ENCODE assay signal across 15 cellular contexts in the genomic region with DNA sequence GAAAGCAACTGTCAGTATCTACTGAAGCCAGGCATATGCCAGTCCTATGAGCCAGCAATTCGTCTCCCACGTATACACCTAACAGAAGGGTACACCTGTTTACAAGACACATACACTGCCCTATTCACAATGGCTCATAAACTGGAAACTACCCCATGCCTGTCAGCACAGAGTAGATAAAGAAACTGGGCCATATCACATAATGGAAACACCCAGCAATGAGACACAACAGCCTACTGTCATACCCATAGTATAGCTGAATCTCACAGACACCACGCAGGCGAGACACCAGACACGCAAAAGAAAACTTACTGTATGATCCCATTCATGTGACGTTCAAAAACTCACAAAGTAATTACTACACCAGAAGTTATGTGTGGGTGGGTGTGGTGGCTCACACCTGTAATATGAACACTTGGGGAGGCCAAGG. TPM values are rescaled to one million over a fixed set of nuclear protein-coding genes. Genes with fewer than 3 reads are reported as not detected.
DNase-seq lines count a peak whose midpoint lies in the region; ATAC-seq and TF ChIP-seq lines count a peak whose summit lies in the region.
"Had no signal": no experiment of that assay in that cellular context is flagged by ENCODE, and none has a peak within 500 bp of the region (broad histone marks: within the 10 kb centered on the region; RNA-seq: fewer than 3 reads in every experiment).

No MANE protein-coding gene starts in this region.

- peaks cover 6% of the 10 kb centered on the region for H3K36me3 ChIP-seq in CD8-positive, alpha-beta memory T cell (ENCODE audit: insufficient read depth, low read length)
- H3K36me3 ChIP-seq in rectal smooth muscle tissue (ENCODE audit: control insufficient read depth, insufficient read depth, low read length), result no peaks in the 10 kb centered on the region
- peaks cover 8% of the 10 kb centered on the region for H3K36me3 ChIP-seq in brain microvascular endothelial cell (replicated peaks)
- H3K36me3 ChIP-seq in body of pancreas (replicated peaks in 1 of 2; ENCODE audit: insufficient read depth in 1 of 2, low read depth in 2 of 2), result no peaks in the 10 kb centered on the region
- H3K36me3 ChIP-seq: BE2C had no signal

- POLR2A ChIA-PET in CD8-positive, alpha-beta memory T cell (lab: Charles Lee), result no interaction called here
- POLR2A ChIA-PET in activated naive CD8-positive, alpha-beta T cell treated with anti-CD3 and anti-CD28 coated beads, Interleukin-2, amount 10 ng/mL, durations not matched to agents 7 days and 5 days (lab: Charles Lee), result interaction anchor here (0.6 to 1.5 kb wide), 3 partner anchors 12 to 90 kb away, joined by 3 to 4 read pairs (median 4); a partner anchor contains a TSS

- DNase-seq in CD8-positive, alpha-beta memory T cell, result no peak
- DNase-seq in activated CD4-positive, alpha-beta T cell treated with anti-CD3 and anti-CD28 coated beads for 4 hours, result peak; percentile 45 to 58
- no peak for DNase-seq in activated naive CD8-positive, alpha-beta T cell treated with anti-CD3 and anti-CD28 coated beads, Interleukin-2, amount 10 ng/mL, durations not matched to agents 7 days and 5 days
- DNase-seq in brain microvascular endothelial cell (no peak), body of pancreas (no peak), NCI-H2171 treated with DMSO at 0.1 percent for 48 hours (lab: John Stamatoyannopoulos, UW) (no peak)
- DNase-seq: amygdala; BE2C; effector CD4-positive, alpha-beta T cell; GOT3; NCI-H1930; SJCRH30 had no signal

- no peak overlapping the region for H3K27ac ChIP-seq in CD8-positive, alpha-beta memory T cell (ENCODE audit: low read depth, low read length)
- H3K27ac ChIP-seq in rectal smooth muscle tissue (ENCODE audit: low read depth, low read length), result no peak overlapping the region
- H3K27ac ChIP-seq in brain microvascular endothelial cell, result no peak overlapping the region
- peak overlapping the region in 1 of 4 donors; percentile 27 for H3K27ac ChIP-seq in body of pancreas
- H3K27ac ChIP-seq: HL-60, SJCRH30 had no signal

- in situ Hi-C loops in brain microvascular endothelial cell (cut with HindIII; ENCODE audit: low pct_ligation_motif_present, low sequenced_read_pairs), result loop anchor here (10.0 kb wide), 1 partner anchor 50 kb away; a partner anchor contains a TSS

- no peaks in the 10 kb centered on the region for H3K9me3 ChIP-seq in CD8-positive, alpha-beta memory T cell (ENCODE audit: low read length)
- no peaks in the 10 kb centered on the region for H3K9me3 ChIP-seq in body of pancreas
- H3K9me3 ChIP-seq: BE2C, SJCRH30 had no signal

- peaks cover 76 to 88% (median 88%) of the 10 kb centered on the region in 3 donors for H3K4me1 Mint-ChIP-seq in CD8-positive, alpha-beta memory T cell
- peaks cover 68% of the 10 kb centered on the region for H3K4me1 Mint-ChIP-seq in activated naive CD8-positive, alpha-beta T cell treated with anti-CD3 and anti-CD28 coated beads, Interleukin-2, amount 10 ng/mL, durations not matched to agents 7 days and 5 days

- WGBS in body of pancreas, 2 donors, result 73 to 82% methylated on average over 6 of the region's 6 CpGs

- peaks cover 0 to 2% of the 10 kb centered on the region in 2 donors for H3K27me3 Mint-ChIP-seq in CD8-positive, alpha-beta memory T cell
- H3K27me3 Mint-ChIP-seq in activated naive CD8-positive, alpha-beta T cell treated with anti-CD3 and anti-CD28 coated beads, Interleukin-2, amount 10 ng/mL, durations not matched to agents 7 days and 5 days, result no peaks in the 10 kb centered on the region

- no peaks in the 10 kb centered on the region for H3K9me3 Mint-ChIP-seq in CD8-positive, alpha-beta memory T cell
- H3K9me3 Mint-ChIP-seq in activated naive CD8-positive, alpha-beta T cell treated with anti-CD3 and anti-CD28 coated beads, Interleukin-2, amount 10 ng/mL, durations not matched to agents 7 days and 5 days, result no peaks in the 10 kb centered on the region

- H3K4me3 Mint-ChIP-seq in CD8-positive, alpha-beta memory T cell, result peak overlapping the region; percentile 22 to 76 (median 51)
- no peak overlapping the region for H3K4me3 Mint-ChIP-seq in activated naive CD8-positive, alpha-beta T cell treated with anti-CD3 and anti-CD28 coated beads, Interleukin-2, amount 10 ng/mL, durations not matched to agents 7 days and 5 days

- peak overlapping the region; percentile 27 for H3K9ac ChIP-seq in rectal smooth muscle tissue (ENCODE audit: low read length)

- TF ChIP-seq CTCF in brain microvascular endothelial cell (IDR thresholded peaks at IDR 0.05; ENCODE audit: low read depth, low read length, missing control alignments), result no peak
- no peak for TF ChIP-seq CTCF in body of pancreas (IDR thresholded peaks at IDR 0.05)

- H3K36me3 Mint-ChIP-seq in CD8-positive, alpha-beta memory T cell, result peaks cover 0 to 18% (median 4%) of the 10 kb centered on the region in 3 donors
- H3K36me3 Mint-ChIP-seq in activated naive CD8-positive, alpha-beta T cell treated with anti-CD3 and anti-CD28 coated beads, Interleukin-2, amount 10 ng/mL, durations not matched to agents 7 days and 5 days, result peaks cover 15% of the 10 kb centered on the region

- peak overlapping the region; percentile 43 for H3K4me3 ChIP-seq in CD8-positive, alpha-beta memory T cell (ENCODE audit: low read length)
- H3K4me3 ChIP-seq in rectal smooth muscle tissue (ENCODE audit: low read length), result no peak overlapping the region
- H3K4me3 ChIP-seq in brain microvascular endothelial cell (ENCODE audit: low read depth, low read length), result no peak overlapping the region
- no peak overlapping the region for H3K4me3 ChIP-seq in body of pancreas
- H3K4me3 ChIP-seq: SJCRH30 had no signal

- CTCF ChIA-PET in CD8-positive, alpha-beta memory T cell (lab: Charles Lee), result interaction anchor here (1.2 to 11.7 kb wide), 3 partner anchors 11 to 152 kb away, joined by 3 to 103 read pairs (median 24); no protein-coding TSS in a partner anchor

- H3K27ac Mint-ChIP-seq in CD8-positive, alpha-beta memory T cell, result peak overlapping the region; percentile 73 to 99 (median 87)
- peak overlapping the region; percentile 59 for H3K27ac Mint-ChIP-seq in activated naive CD8-positive, alpha-beta T cell treated with anti-CD3 and anti-CD28 coated beads, Interleukin-2, amount 10 ng/mL, durations not matched to agents 7 days and 5 days

- H3K4me1 ChIP-seq in CD8-positive, alpha-beta memory T cell (ENCODE audit: insufficient read depth, low read length), result peaks cover 94% of the 10 kb centered on the region
- H3K4me1 ChIP-seq in rectal smooth muscle tissue (ENCODE audit: control insufficient read depth, insufficient read depth, low read length) (no peaks in the 10 kb centered on the region), body of pancreas (peaks cover 85% of the 10 kb centered on the region)

- intact Hi-C loops in body of pancreas (cut with DNase I), result no loop called here

- no peak for TF ChIP-seq POLR2A in body of pancreas (IDR thresholded peaks at IDR 0.05)

- no peak for ATAC-seq in activated naive CD8-positive, alpha-beta T cell treated with anti-CD3 and anti-CD28 coated beads, Interleukin-2, amount 10 ng/mL, durations not matched to agents 7 days and 5 days (ENCODE audit: low read depth)
- ATAC-seq in HG02678 (IDR thresholded peaks at IDR 0.05; ENCODE audit: unreplicated experiment) (no peak), body of pancreas (no peak)

- no peaks in the 10 kb centered on the region for H3K27me3 ChIP-seq in CD8-positive, alpha-beta memory T cell (ENCODE audit: insufficient read depth, low read length, poor library complexity, severe bottlenecking)
- H3K27me3 ChIP-seq in rectal smooth muscle tissue (ENCODE audit: control insufficient read depth, insufficient read depth, low read length), result no peaks in the 10 kb centered on the region
- no peaks in the 10 kb centered on the region for H3K27me3 ChIP-seq in brain microvascular endothelial cell (replicated peaks)
- H3K27me3 ChIP-seq in body of pancreas, result no peaks in the 10 kb centered on the region
- H3K27me3 ChIP-seq: BE2C, SJCRH30 had no signal

RNA-seq across cellular contexts. Expression of a gene that starts 15.7 kb away (rescaled TPM):
- 10 to 100 TPM; 62.5 to 64.3 TPM for total RNA-seq in CD8-positive, alpha-beta memory T cell
- polyA plus RNA-seq in CD8-positive, alpha-beta memory T cell, result 414 TPM
- total RNA-seq in activated naive CD8-positive, alpha-beta T cell treated with anti-CD3 and anti-CD28 coated beads, Interleukin-2, amount 10 ng/mL, durations not matched to agents 7 days and 5 days, result 100 to 1,000 TPM; 122 to 125 TPM
- total RNA-seq in body of pancreas, result 10 to 100 TPM; 50.6 to 73.2 TPM

RNA-seq across cellular contexts. Expression of a gene that starts 16.5 kb away (rescaled TPM):
- 1 to 10 TPM; 1.2 TPM for total RNA-seq in CD8-positive, alpha-beta memory T cell
- 0.24 TPM for polyA plus RNA-seq in CD8-positive, alpha-beta memory T cell
- 1 to 10 TPM; 1.5 to 2.3 TPM for total RNA-seq in activated naive CD8-positive, alpha-beta T cell treated with anti-CD3 and anti-CD28 coated beads, Interleukin-2, amount 10 ng/mL, durations not matched to agents 7 days and 5 days
- 1 to 10 TPM; 2.6 to 4.9 TPM for total RNA-seq in body of pancreas

RNA-seq across cellular contexts. Expression of a gene that starts 26.4 kb away (rescaled TPM):
- 10 to 100 TPM; 25.9 to 27.5 TPM for total RNA-seq in CD8-positive, alpha-beta memory T cell
- 0.81 TPM for polyA plus RNA-seq in CD8-positive, alpha-beta memory T cell
- 10 to 100 TPM; 49.7 TPM for total RNA-seq in activated naive CD8-positive, alpha-beta T cell treated with anti-CD3 and anti-CD28 coated beads, Interleukin-2, amount 10 ng/mL, durations not matched to agents 7 days and 5 days
- total RNA-seq in body of pancreas, result 10 to 100 TPM in 1 of 2 donors, 1 to 10 TPM in 1; 8.0 to 23.4 TPM

RNA-seq across cellular contexts. Expression of a gene that starts 36.8 kb away (rescaled TPM):
- total RNA-seq in CD8-positive, alpha-beta memory T cell, result 1 to 10 TPM; 1.4 to 1.7 TPM
- polyA plus RNA-seq in CD8-positive, alpha-beta memory T cell, result 2.1 TPM
- total RNA-seq in activated naive CD8-positive, alpha-beta T cell treated with anti-CD3 and anti-CD28 coated beads, Interleukin-2, amount 10 ng/mL, durations not matched to agents 7 days and 5 days, result 1 to 10 TPM; 1.6 to 2.4 TPM
- 10 to 100 TPM; 11.9 to 39.9 TPM for total RNA-seq in body of pancreas

RNA-seq across cellular contexts. Expression of a gene that starts 52.2 kb away (rescaled TPM):
- 10 to 100 TPM; 16.2 to 16.3 TPM for total RNA-seq in CD8-positive, alpha-beta memory T cell
- 52.4 TPM for polyA plus RNA-seq in CD8-positive, alpha-beta memory T cell
- 10 to 100 TPM; 19.8 to 24.4 TPM for total RNA-seq in activated naive CD8-positive, alpha-beta T cell treated with anti-CD3 and anti-CD28 coated beads, Interleukin-2, amount 10 ng/mL, durations not matched to agents 7 days and 5 days
- 100 to 1,000 TPM; 117 to 121 TPM for total RNA-seq in body of pancreas

Comparison
In these comparisons a context has a peak if more than half of its experiments do, and no peak if none do; other contexts are left out.
1. DNase-seq: peak in activated CD4-positive, alpha-beta T cell treated with anti-CD3 and anti-CD28 coated beads for 4 hours (2 of 2); none in CD8-positive, alpha-beta memory T cell (0 of 5), activated naive CD8-positive, alpha-beta T cell treated with anti-CD3 and anti-CD28 coated beads, Interleukin-2, amount 10 ng/mL, durations not matched to agents 7 days and 5 days (single experiment), brain microvascular endothelial cell (single experiment), body of pancreas (0 of 4) and NCI-H2171 treated with DMSO at 0.1 percent for 48 hours (single experiment).